In genomic region chr9:124350485-124351263, GRCh38 we compare ENCODE assay signal across 19 cellular contexts.
DNase-seq lines count a peak whose midpoint lies in the region; ATAC-seq and TF ChIP-seq lines count a peak whose summit lies in the region.
"Had no signal": no experiment of that assay in that cellular context is flagged by ENCODE, and none has a peak within 500 bp of the region (broad histone marks: within the 10 kb centered on the region; RNA-seq: fewer than 3 reads in every experiment).

No MANE protein-coding gene starts in this region.

- POLR2A ChIA-PET in GM10248 (lab: Yijun Ruan, JAX): interaction anchor here (0.6 kb wide), 1 partner anchor 617 kb away, joined by 3 read pairs; no protein-coding TSS in a partner anchor

- H3K4me1 Mint-ChIP-seq in brain (peaks cover 34% of the 10 kb centered on the region), nephron progenitor cell (peaks cover 14% of the 10 kb centered on the region)
- H3K4me1 Mint-ChIP-seq in T-helper 2 cell treated with Interferon-gamma antibody and Interleukin-4, amounts not matched to agents 5 μg/mL and 100 μg/mL, for 36 hours (ENCODE audit: low read depth): peaks cover 3% of the 10 kb centered on the region
- H3K4me1 Mint-ChIP-seq: activated naive CD4-positive, alpha-beta T cell treated with anti-CD3 and anti-CD28 coated beads, Interleukin-2, amount 50 U/mL, for 24 hours; CD4-positive, alpha-beta memory T cell had no signal

- H3K27me3 ChIP-seq in heart right ventricle: no peaks in the 10 kb centered on the region
- H3K27me3 ChIP-seq in aorta (ENCODE audit: control insufficient read depth in 1 of 2, insufficient read depth in 2 of 2, low read length in 1 of 2): no peaks in the 10 kb centered on the region
- H3K27me3 ChIP-seq: pancreas, SJSA1, vagina had no signal

- H3K4me3 Mint-ChIP-seq in brain: no peak overlapping the region
- H3K4me3 Mint-ChIP-seq in nephron progenitor cell: no peak overlapping the region
- no peak overlapping the region for H3K4me3 Mint-ChIP-seq in T-helper 2 cell treated with Interferon-gamma antibody and Interleukin-4, amounts not matched to agents 5 μg/mL and 100 μg/mL, for 36 hours
- H3K4me3 Mint-ChIP-seq: activated naive CD4-positive, alpha-beta T cell treated with anti-CD3 and anti-CD28 coated beads, Interleukin-2, amount 50 U/mL, for 24 hours; CD4-positive, alpha-beta memory T cell; H9 had no signal

- peaks cover 0 to 100% (median 46%) of the 10 kb centered on the region in 9 donors for H3K36me3 ChIP-seq in heart right ventricle
- H3K36me3 ChIP-seq in aorta (ENCODE audit: control insufficient read depth in 1 of 2, insufficient read depth in 2 of 2, low read length in 1 of 2): peaks cover 6 to 13% of the 10 kb centered on the region in 2 donors

- no peak for TF ChIP-seq CTCF in heart right ventricle (IDR thresholded peaks at IDR 0.05)
- TF ChIP-seq CTCF in brain (conservative IDR thresholded peaks at IDR 0.05): no peak
- no peak for TF ChIP-seq CTCF in nephron progenitor cell (IDR thresholded peaks at IDR 0.05)
- TF ChIP-seq CTCF in GM10248 (IDR thresholded peaks at IDR 0.05; ENCODE audit: control extremely low read depth, extremely low read depth, low read depth, missing control alignments): no peak

- H3K36me3 Mint-ChIP-seq in brain: peaks cover 48% of the 10 kb centered on the region
- H3K36me3 Mint-ChIP-seq in nephron progenitor cell (ENCODE audit: low read depth): peaks cover 40% of the 10 kb centered on the region
- H3K36me3 Mint-ChIP-seq in T-helper 2 cell treated with Interferon-gamma antibody and Interleukin-4, amounts not matched to agents 5 μg/mL and 100 μg/mL, for 36 hours (ENCODE audit: low read depth): peaks cover 35% of the 10 kb centered on the region

- ATAC-seq in Right ventricle myocardium superior (ENCODE audit: poor library complexity) (no peak), heart right ventricle (no peak), aorta (ENCODE audit: low FRiP score) (no peak)
- ATAC-seq: pancreas had no signal

- H3K9me3 Mint-ChIP-seq in brain (no peaks in the 10 kb centered on the region), nephron progenitor cell (no peaks in the 10 kb centered on the region)
- H3K9me3 Mint-ChIP-seq in T-helper 2 cell treated with Interferon-gamma antibody and Interleukin-4, amounts not matched to agents 5 μg/mL and 100 μg/mL, for 36 hours: no peaks in the 10 kb centered on the region
- H3K9me3 Mint-ChIP-seq: activated naive CD4-positive, alpha-beta T cell treated with anti-CD3 and anti-CD28 coated beads, Interleukin-2, amount 50 U/mL, for 24 hours; CD4-positive, alpha-beta memory T cell; H9 had no signal

- DNase-seq in Right ventricle myocardium superior (peak; percentile 30), heart right ventricle (no peak), nephron progenitor cell (no peak), aorta (peak; percentile 29 to 39), GM10248 (ENCODE audit: extremely low spot score) (no peak)
- no peak for DNase-seq in T-helper 2 cell treated with Interferon-gamma antibody and Interleukin-4, amounts not matched to agents 5 μg/mL and 100 μg/mL, for 36 hours (ENCODE audit: low spot score)
- DNase-seq in stimulated activated CD4-positive, alpha-beta T cell treated with anti-CD3 and anti-CD28 coated beads, Interleukin-2, amount 100 ng/mL, for 48 hours: no peak
- DNase-seq: ACHN; activated CD8-positive, alpha-beta memory T cell treated with anti-CD3 and anti-CD28 coated beads, Interleukin-2, amount 50 U/mL, for 4 hours; CD4-positive, alpha-beta memory T cell; effector CD8-positive, alpha-beta T cell; H9; NCI-H187; NCI-H446 had no signal

- H3K9me3 ChIP-seq in heart right ventricle: no peaks in the 10 kb centered on the region
- no peaks in the 10 kb centered on the region for H3K9me3 ChIP-seq in aorta (ENCODE audit: control insufficient read depth, low read length)
- H3K9me3 ChIP-seq: pancreas, SJSA1, vagina had no signal

- H3K27me3 Mint-ChIP-seq in brain (peaks cover 9% of the 10 kb centered on the region), nephron progenitor cell (ENCODE audit: low read depth, poor library complexity) (no peaks in the 10 kb centered on the region)
- H3K27me3 Mint-ChIP-seq in T-helper 2 cell treated with Interferon-gamma antibody and Interleukin-4, amounts not matched to agents 5 μg/mL and 100 μg/mL, for 36 hours (ENCODE audit: low read depth): no peaks in the 10 kb centered on the region
- H3K27me3 Mint-ChIP-seq: activated naive CD4-positive, alpha-beta T cell treated with anti-CD3 and anti-CD28 coated beads, Interleukin-2, amount 50 U/mL, for 24 hours; CD4-positive, alpha-beta memory T cell had no signal

- CTCF ChIA-PET in GM10248 (lab: Yijun Ruan, JAX): interaction anchor here (0.9 to 1.0 kb wide), 2 partner anchors 10 to 39 kb away, joined by 3 to 4 read pairs; no protein-coding TSS in a partner anchor

- H3K27ac ChIP-seq in heart right ventricle: no peak overlapping the region
- H3K27ac ChIP-seq in aorta (ENCODE audit: low read depth in 1 of 2, low read length in 2 of 2): no peak overlapping the region
- H3K27ac ChIP-seq: pancreas, SJSA1, vagina had no signal

- WGBS in heart right ventricle, 2 donors: 91 to 95% methylated on average over 17 of the region's 17 CpGs
- WGBS in aorta, 2 donors: 88 to 89% methylated on average over 17 of the region's 17 CpGs

- H3K4me3 ChIP-seq in heart right ventricle (no peak overlapping the region), aorta (ENCODE audit: low read length in 2 of 2) (no peak overlapping the region)
- H3K4me3 ChIP-seq: pancreas, SJSA1, vagina had no signal

- peaks cover 0 to 5% (median 0%) of the 10 kb centered on the region in 9 donors for H3K4me1 ChIP-seq in heart right ventricle
- no peaks in the 10 kb centered on the region for H3K4me1 ChIP-seq in aorta (ENCODE audit: control insufficient read depth in 1 of 2, insufficient read depth in 2 of 2, low read length in 2 of 2)
- H3K4me1 ChIP-seq: pancreas, SJSA1, vagina had no signal

- H3K27ac Mint-ChIP-seq in brain (peak overlapping the region; percentile 50 to 89 (median 69)), nephron progenitor cell (peak overlapping the region; percentile 81)
- no peak overlapping the region for H3K27ac Mint-ChIP-seq in T-helper 2 cell treated with Interferon-gamma antibody and Interleukin-4, amounts not matched to agents 5 μg/mL and 100 μg/mL, for 36 hours
- H3K27ac Mint-ChIP-seq: activated naive CD4-positive, alpha-beta T cell treated with anti-CD3 and anti-CD28 coated beads, Interleukin-2, amount 50 U/mL, for 24 hours had no signal

- intact Hi-C loops in Right ventricle myocardium superior (cut with DNase I) (no loop called here), heart right ventricle (cut with DNase I) (no loop called here), aorta (cut with DNase I) (no loop called here)

Comparison
In these comparisons a context has a peak if more than half of its experiments do, and no peak if none do; other contexts are left out.
1. DNase-seq: peak in Right ventricle myocardium superior (single experiment) and aorta (2 of 2); none in heart right ventricle (0 of 2), nephron progenitor cell (single experiment), T-helper 2 cell treated with Interferon-gamma antibody and Interleukin-4, amounts not matched to agents 5 μg/mL and 100 μg/mL, for 36 hours (single experiment), GM10248 (single experiment) and stimulated activated CD4-positive, alpha-beta T cell treated with anti-CD3 and anti-CD28 coated beads, Interleukin-2, amount 100 ng/mL, for 48 hours (0 of 2).